ENCODE assay signal across 25 cellular contexts in the genomic region with DNA sequence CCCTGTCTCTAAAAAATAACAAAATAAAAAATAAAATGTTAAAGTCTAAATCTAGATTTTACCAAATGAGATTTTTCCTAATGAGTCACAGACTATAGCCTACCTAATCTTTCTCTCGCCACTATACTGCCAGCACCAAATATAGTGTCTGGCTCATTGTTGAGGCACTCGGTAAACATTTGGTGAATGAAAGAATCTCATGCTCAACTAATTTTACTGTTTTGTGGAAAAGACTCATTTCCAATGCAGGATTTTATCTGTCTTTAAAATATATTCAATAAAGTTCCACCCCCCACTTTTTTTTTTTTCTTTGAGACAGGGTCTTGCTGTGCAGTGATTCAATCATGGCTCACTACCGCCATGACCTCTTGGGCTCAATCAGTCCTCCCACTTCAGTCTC.
"Had no signal": no experiment of that assay in that cellular context is flagged by ENCODE, and none has a peak within 500 bp of the region (broad histone marks: within the 10 kb centered on the region; RNA-seq: fewer than 3 reads in every experiment).

No MANE protein-coding gene starts in this region.

- ATAC-seq: activated CD8-positive, alpha-beta memory T cell treated with anti-CD3 and anti-CD28 coated beads, Interleukin-2, amount 10 ng/mL, durations not matched to agents 7 days and 5 days; body of pancreas; natural killer cell had no signal

- H3K9me3 ChIP-seq: body of pancreas, esophagus muscularis mucosa, neutrophil, right atrium auricular region had no signal

- H3K27ac Mint-ChIP-seq: activated CD8-positive, alpha-beta memory T cell treated with anti-CD3 and anti-CD28 coated beads, Interleukin-2, amount 10 ng/mL, durations not matched to agents 7 days and 5 days; activated naive CD4-positive, alpha-beta T cell treated with anti-CD3 and anti-CD28 coated beads, Interleukin-2, amount 10 ng/mL, durations not matched to agents 7 days and 5 days; activated T-helper 2 cell treated with anti-CD3 and anti-CD28 coated beads, Interferon-gamma antibody, Interleukin-2, Interleukin-4, amounts not matched to agents 10 μg/mL and 5 μg/mL and 100 μg/mL, durations not matched to agents 14 hours and 24 hours and 36 hours; natural killer cell; progenitor cell of endocrine pancreas; type B pancreatic cell had no signal

- H3K4me1 Mint-ChIP-seq: activated CD8-positive, alpha-beta memory T cell treated with anti-CD3 and anti-CD28 coated beads, Interleukin-2, amount 10 ng/mL, durations not matched to agents 7 days and 5 days; activated naive CD4-positive, alpha-beta T cell treated with anti-CD3 and anti-CD28 coated beads, Interleukin-2, amount 10 ng/mL, durations not matched to agents 7 days and 5 days; central memory CD8-positive, alpha-beta T cell; natural killer cell had no signal

- H3K4me3 ChIP-seq: body of pancreas, esophagus muscularis mucosa, right atrium auricular region, skin epidermis had no signal

- H3K36me3 Mint-ChIP-seq: activated CD8-positive, alpha-beta memory T cell treated with anti-CD3 and anti-CD28 coated beads, Interleukin-2, amount 10 ng/mL, durations not matched to agents 7 days and 5 days; activated naive CD4-positive, alpha-beta T cell treated with anti-CD3 and anti-CD28 coated beads, Interleukin-2, amount 10 ng/mL, durations not matched to agents 7 days and 5 days; natural killer cell had no signal

- DNase-seq: activated CD4-positive, alpha-beta T cell treated with anti-CD3 and anti-CD28 coated beads, Interleukin-2, amount 50 U/mL, for 48 hours; activated CD8-positive, alpha-beta memory T cell treated with anti-CD3 and anti-CD28 coated beads, Interleukin-2, amount 10 ng/mL, durations not matched to agents 7 days and 5 days; activated naive CD4-positive, alpha-beta T cell treated with anti-CD3 and anti-CD28 coated beads, Interleukin-2, amount 10 ng/mL, durations not matched to agents 7 days and 5 days; activated T-cell treated with anti-CD3 and anti-CD28 coated beads, Interleukin-2, amount 50 U/mL, for 1 hour; body of pancreas; cortex of kidney; effector CD4-positive, alpha-beta T cell; foreskin fibroblast; kidney glomerular epithelial cell; mesendoderm; natural killer cell; stimulated activated CD4-positive, alpha-beta T cell treated with anti-CD3 and anti-CD28 coated beads, Interleukin-4, amount 100 ng/mL, for 24 hours; stimulated activated naive CD4-positive, alpha-beta T cell treated with Interleukin-2 at 50 U/mL for 16 hours; substantia nigra; T-helper 1 cell; T1000 had no signal

- H3K27me3 ChIP-seq: body of pancreas, esophagus muscularis mucosa, neutrophil, right atrium auricular region had no signal

- H3K4me3 Mint-ChIP-seq: activated CD8-positive, alpha-beta memory T cell treated with anti-CD3 and anti-CD28 coated beads, Interleukin-2, amount 10 ng/mL, durations not matched to agents 7 days and 5 days; activated naive CD4-positive, alpha-beta T cell treated with anti-CD3 and anti-CD28 coated beads, Interleukin-2, amount 10 ng/mL, durations not matched to agents 7 days and 5 days; central memory CD8-positive, alpha-beta T cell; natural killer cell; type B pancreatic cell had no signal

- H3K36me3 ChIP-seq: neutrophil had no signal

- H3K27ac ChIP-seq: body of pancreas, esophagus muscularis mucosa, neutrophil, right atrium auricular region, skin epidermis, VCaP had no signal

- H3K4me1 ChIP-seq: body of pancreas, right atrium auricular region had no signal

- H3K9me3 Mint-ChIP-seq: activated naive CD4-positive, alpha-beta T cell treated with anti-CD3 and anti-CD28 coated beads, Interleukin-2, amount 10 ng/mL, durations not matched to agents 7 days and 5 days; activated T-helper 2 cell treated with anti-CD3 and anti-CD28 coated beads, Interferon-gamma antibody, Interleukin-2, Interleukin-4, amounts not matched to agents 10 μg/mL and 5 μg/mL and 100 μg/mL, durations not matched to agents 14 hours and 24 hours and 36 hours; central memory CD8-positive, alpha-beta T cell; natural killer cell; type B pancreatic cell had no signal

- H3K27me3 Mint-ChIP-seq: activated CD8-positive, alpha-beta memory T cell treated with anti-CD3 and anti-CD28 coated beads, Interleukin-2, amount 10 ng/mL, durations not matched to agents 7 days and 5 days; activated naive CD4-positive, alpha-beta T cell treated with anti-CD3 and anti-CD28 coated beads, Interleukin-2, amount 10 ng/mL, durations not matched to agents 7 days and 5 days; central memory CD8-positive, alpha-beta T cell; type B pancreatic cell had no signal
